Comparison of ENCODE assay signal across 8 cellular contexts in genomic region chr5:55407059-55407684, GRCh38.
DNase-seq lines count a peak whose midpoint lies in the region; ATAC-seq, FAIRE-seq and TF ChIP-seq lines count a peak whose summit lies in the region.

No MANE protein-coding gene starts in this region.

- H3K4me1 ChIP-seq in GM12878 (ENCODE audit: control insufficient read depth, insufficient read depth, low read length) = no peaks in the 10 kb centered on the region; the same call in 1 of the 2 replicates
- no peaks in the 10 kb centered on the region for H3K4me1 ChIP-seq in keratinocyte (ENCODE audit: control insufficient read depth, extremely low read depth, insufficient read depth, low read length)

- H3K27me3 ChIP-seq in GM12878 (replicated peaks in 1 of 2; ENCODE audit: control insufficient read depth in 2 of 2, insufficient read depth in 2 of 2, low read length in 1 of 2) (no peaks in the 10 kb centered on the region), keratinocyte (ENCODE audit: control insufficient read depth, extremely low read depth, insufficient read depth, low read length) (no peaks in the 10 kb centered on the region)

- H3K36me3 Mint-ChIP-seq in type B pancreatic cell = peaks cover 21% of the 10 kb centered on the region

- intact Hi-C loops in GM12878 (cut with micrococcal nuclease; ENCODE audit: unreplicated experiment) = loop anchor here (2.0 kb wide), 1 partner anchor 284 kb away; no protein-coding TSS in a partner anchor

- POLR2A ChIA-PET in GM12878 (lab: Charles Lee) = no interaction called here

- 33% methylated on average over 1 of the region's 1 CpG for WGBS in GM12878 (ENCODE audit: insufficient coverage, insufficient replicate concordance, low lambda C conversion rate, missing lambda C conversion rate)

- RAD21 ChIA-PET in GM12878 (lab: Charles Lee; ENCODE audit: unreplicated experiment) = no interaction called here

- H3K9me3 ChIP-seq in GM12878 (replicated peaks; ENCODE audit: control insufficient read depth, insufficient read depth, low read length) (no peaks in the 10 kb centered on the region; the same call in 2 of the 3 replicates), keratinocyte (ENCODE audit: control insufficient read depth, low read depth, low read length) (no peaks in the 10 kb centered on the region)

- H4K20me1 ChIP-seq in GM12878 (ENCODE audit: control insufficient read depth, insufficient read depth) = no peaks in the 10 kb centered on the region
- no peaks in the 10 kb centered on the region for H4K20me1 ChIP-seq in keratinocyte (ENCODE audit: control insufficient read depth, extremely low read depth, insufficient read depth, low read length)

- SMC1A ChIA-PET in GM12878 (lab: Charles Lee; ENCODE audit: uncharacterized antibody, unreplicated experiment) = interaction anchor here (2.3 kb wide), 1 partner anchor 285 kb away, joined by 10 read pairs; no protein-coding TSS in a partner anchor

- H3K9me1 ChIP-seq in keratinocyte (ENCODE audit: control insufficient read depth, extremely low read depth, insufficient read depth, low read length) = no peaks in the 10 kb centered on the region

- no peak overlapping the region for H2AFZ ChIP-seq in GM12878 (ENCODE audit: control insufficient read depth, low read depth, low read length)
- no peak overlapping the region for H2AFZ ChIP-seq in keratinocyte (ENCODE audit: control insufficient read depth, low read length)

- BruUV-seq in GM12878 (replicated peaks; lab: Mats Ljungman, UMichigan) = no TSS peak

- TF ChIP-seq EP300 in GM12878 (IDR thresholded peaks at IDR 0.05; ENCODE audit: borderline replicate concordance in 1 of 2, control insufficient read depth in 1 of 2, low read depth in 2 of 2, low read length in 2 of 2) = no peak

- peak; percentile 67 for ATAC-seq in GM12878
- ATAC-seq in GM21717 (IDR thresholded peaks at IDR 0.05; ENCODE audit: unreplicated experiment) = no peak
- no peak for ATAC-seq in HG02678 (IDR thresholded peaks at IDR 0.05; ENCODE audit: unreplicated experiment)

- peak; percentile 47 for DNase-seq in EL
- peak; percentile 42 for DNase-seq in LHCN-M2 (ENCODE audit: low read depth)
- no peak for DNase-seq in GM12878 (ENCODE audit: low read depth, low spot score)
- DNase-seq in keratinocyte (ENCODE audit: low read depth, low spot score) = no peak
- no peak for DNase-seq in type B pancreatic cell (ENCODE audit: extremely low spot score, unreplicated experiment)
- DNase-seq in T1000 (lab: John Stamatoyannopoulos, UW) = no peak

- H3K36me3 ChIP-seq in GM12878 (ENCODE audit: control insufficient read depth in 2 of 2, insufficient read depth in 2 of 2, low read length in 1 of 2) (peaks cover 4 to 10% of the 10 kb centered on the region in 2 experiments), keratinocyte (ENCODE audit: control insufficient read depth in 2 of 2, extremely low read depth in 1 of 2, insufficient read depth in 2 of 2, low read length in 2 of 2) (peaks cover 2 to 11% of the 10 kb centered on the region in 2 experiments)

- H3K4me3 ChIP-seq in GM12878 (no peak overlapping the region), keratinocyte (ENCODE audit: control insufficient read depth in 2 of 3, extremely low read depth in 1 of 3, insufficient read depth in 2 of 3, low read depth in 1 of 3, low read length in 3 of 3) (no peak overlapping the region)

- no peaks in the 10 kb centered on the region for H3K79me2 ChIP-seq in GM12878 (ENCODE audit: control insufficient read depth, insufficient read depth, low read length)
- H3K79me2 ChIP-seq in keratinocyte (ENCODE audit: control insufficient read depth, insufficient read depth, low read length) = no peaks in the 10 kb centered on the region

- H3K4me1 Mint-ChIP-seq in type B pancreatic cell (ENCODE audit: unreplicated experiment) = no peaks in the 10 kb centered on the region

- H3K27ac ChIP-seq in GM12878 (ENCODE audit: control insufficient read depth, insufficient read depth) (no peak overlapping the region), keratinocyte (ENCODE audit: control insufficient read depth, insufficient read depth, low read length) (no peak overlapping the region)

- CTCF ChIA-PET in GM12878 (lab: Yijun Ruan, JAX) = interaction anchor here (0.6 to 2.1 kb wide), 2 partner anchors 268 to 286 kb away, joined by 3 to 7 read pairs; no protein-coding TSS in a partner anchor

- H3K4me3 Mint-ChIP-seq in type B pancreatic cell = no peak overlapping the region

- in situ Hi-C loops in GM12878 (cut with MboI) = no loop called here

- no peak overlapping the region for H3K9ac ChIP-seq in GM12878 (ENCODE audit: control insufficient read depth, insufficient read depth, low read length)
- H3K9ac ChIP-seq in keratinocyte (ENCODE audit: control insufficient read depth, extremely low read depth, insufficient read depth, low read length) = no peak overlapping the region

- no peak overlapping the region for H3K4me2 ChIP-seq in GM12878 (ENCODE audit: control insufficient read depth, insufficient read depth)
- H3K4me2 ChIP-seq in keratinocyte (ENCODE audit: control insufficient read depth, extremely low read depth, insufficient read depth, low read depth, low read length) = no peak overlapping the region

- TF ChIP-seq CTCF in GM12878 (IDR thresholded peaks at IDR 0.05 in 2 of 3, conservative IDR thresholded peaks at IDR 0.05 in 1 of 3; ENCODE audit: control insufficient read depth in 2 of 3, extremely low read depth in 1 of 3, insufficient read depth in 1 of 3, low read depth in 3 of 3, low read length in 3 of 3) (peak; percentile 44 to 46 (median 46); a peak in 3 of 6 replicates), keratinocyte (optimal IDR thresholded peaks at IDR 0.05 in 1 of 3, IDR thresholded peaks at IDR 0.05 in 1 of 3, conservative IDR thresholded peaks at IDR 0.05 in 1 of 3; ENCODE audit: extremely low read depth in 1 of 3, insufficient read depth in 2 of 3, low read length in 3 of 3) (peak; percentile 49 to 66 (median 58)), type B pancreatic cell (conservative IDR thresholded peaks at IDR 0.05) (peak; percentile 73)

- H3K27ac Mint-ChIP-seq in type B pancreatic cell = no peak overlapping the region

- no peaks in the 10 kb centered on the region for H3K9me3 Mint-ChIP-seq in type B pancreatic cell

- dilution Hi-C loops in keratinocyte (cut with MboI; ENCODE audit: extremely low pct_ligation_motif_present, low sequenced_read_pairs) = no loop called here

- H3K27me3 Mint-ChIP-seq in type B pancreatic cell = no peaks in the 10 kb centered on the region

- TF ChIP-seq RAD21 in GM12878 (IDR thresholded peaks at IDR 0.05; ENCODE audit: insufficient read depth, low read depth, low read length) = peak; percentile 63

- no peak for FAIRE-seq in GM12878 (lab: Jason Lieb, UNC)
- no peak for FAIRE-seq in keratinocyte (lab: Jason Lieb, UNC)

- TF ChIP-seq POLR2A in GM12878 (IDR thresholded peaks at IDR 0.05; ENCODE audit: low read depth, low read length) = no peak

TF ChIP-seq in GM12878, 131 proteins besides CTCF, POLR2A, EP300 and RAD21:
- peak; percentile 44; the same call in 1 of the 2 replicates for TF ChIP-seq SMC3 (IDR thresholded peaks at IDR 0.05; ENCODE audit: borderline replicate concordance, low read length)
- TF ChIP-seq PML (IDR thresholded peaks at IDR 0.05; ENCODE audit: low read length) = no peak
TF ChIP-seq in GM12878: peak in this region for 1.

Comparison
In these comparisons a context has a peak if more than half of its experiments do, and no peak if none do; other contexts are left out.
1. DNase-seq: peak in EL (single experiment) and LHCN-M2 (single experiment); none in GM12878 (single experiment), keratinocyte (single experiment), type B pancreatic cell (single experiment) and T1000 (single experiment).
2. Peak in every context shown above with its lines, with median percentiles within 50 percentile points of each other: CTCF ChIP-seq.